2 cellular contexts compared by ENCODE assay signal in the genomic region with DNA sequence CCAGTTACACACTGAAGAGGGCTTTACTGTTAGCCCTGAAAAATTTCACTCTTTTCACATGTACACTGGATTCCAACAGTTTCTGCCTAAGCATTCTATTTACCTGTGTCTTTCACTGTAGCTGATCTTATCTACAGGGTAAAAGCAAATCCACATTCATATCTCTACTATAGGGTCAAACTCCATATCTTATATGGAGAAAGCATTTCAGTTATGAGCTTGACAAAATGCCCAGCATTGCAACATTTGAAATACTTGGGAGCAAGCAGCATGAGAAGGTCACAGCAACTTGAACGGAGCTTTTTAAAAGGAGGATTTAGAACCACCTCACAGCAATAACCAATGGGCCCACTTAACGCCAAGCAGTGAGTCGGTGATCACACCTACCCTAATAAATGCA.
TF ChIP-seq lines count a peak whose summit lies in the region.

No MANE protein-coding gene starts in this region.

TF ChIP-seq in IMR-90, 13 proteins besides CTCF, POLR2A, EP300 and RAD21:
- TF ChIP-seq RCOR1 (IDR thresholded peaks at IDR 0.05; ENCODE audit: insufficient replicate concordance, low read length) (no peak), CEBPB (IDR thresholded peaks at IDR 0.05; ENCODE audit: low read depth, low read length) (peak; percentile 70)

TF ChIP-seq in HepG2, 621 proteins besides CTCF, POLR2A, EP300 and RAD21 (continues in another document):
- TF ChIP-seq NCOA2 (CRISPR knock-in tag; IDR thresholded peaks at IDR 0.05): peak; percentile 88
- TF ChIP-seq, protein P1, sequence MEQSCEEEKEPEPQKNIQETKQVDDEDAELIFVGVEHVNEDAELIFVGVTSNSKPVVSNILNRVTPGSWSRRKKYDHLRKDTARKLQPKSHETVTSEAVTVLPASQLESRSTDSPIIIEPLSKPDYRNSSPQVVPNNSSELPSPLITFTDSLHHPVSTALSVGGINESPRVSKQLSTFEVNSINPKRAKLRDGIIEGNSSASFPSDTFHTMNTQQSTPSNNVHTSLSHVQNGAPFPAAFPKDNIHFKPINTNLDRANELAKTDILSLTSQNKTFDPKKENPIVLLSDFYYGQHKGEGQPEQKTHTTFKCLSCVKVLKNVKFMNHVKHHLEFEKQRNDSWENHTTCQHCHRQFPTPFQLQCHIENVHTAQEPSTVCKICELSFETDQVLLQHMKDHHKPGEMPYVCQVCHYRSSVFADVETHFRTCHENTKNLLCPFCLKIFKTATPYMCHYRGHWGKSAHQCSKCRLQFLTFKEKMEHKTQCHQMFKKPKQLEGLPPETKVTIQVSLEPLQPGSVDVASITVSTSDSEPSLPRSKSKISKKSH (CRISPR knock-in tag; IDR thresholded peaks at IDR 0.05; ENCODE audit: borderline replicate concordance): no peak
- TF ChIP-seq ZNF614 (CRISPR knock-in tag; IDR thresholded peaks at IDR 0.05; ENCODE audit: borderline replicate concordance): 0 out of 2 replicates have a peak, but pooled peaks have one; percentile 35
- TF ChIP-seq HNF4A (CRISPR knock-in tag; IDR thresholded peaks at IDR 0.05): peak; percentile 85
- no peak for TF ChIP-seq TAF1 (CRISPR knock-in tag; IDR thresholded peaks at IDR 0.05)
- TF ChIP-seq ZNF143 (CRISPR knock-in tag; IDR thresholded peaks at IDR 0.05): no peak
- no peak for TF ChIP-seq SOX6 (IDR thresholded peaks at IDR 0.05)
- TF ChIP-seq SOX6 (CRISPR knock-in tag; IDR thresholded peaks at IDR 0.05): peak; percentile 70; the same call in 1 of the 2 replicates
- no peak for TF ChIP-seq ZNF557 (CRISPR knock-in tag; IDR thresholded peaks at IDR 0.05)
- TF ChIP-seq ISL2 (CRISPR knock-in tag; IDR thresholded peaks at IDR 0.05): peak; percentile 90
- TF ChIP-seq, protein P2, sequence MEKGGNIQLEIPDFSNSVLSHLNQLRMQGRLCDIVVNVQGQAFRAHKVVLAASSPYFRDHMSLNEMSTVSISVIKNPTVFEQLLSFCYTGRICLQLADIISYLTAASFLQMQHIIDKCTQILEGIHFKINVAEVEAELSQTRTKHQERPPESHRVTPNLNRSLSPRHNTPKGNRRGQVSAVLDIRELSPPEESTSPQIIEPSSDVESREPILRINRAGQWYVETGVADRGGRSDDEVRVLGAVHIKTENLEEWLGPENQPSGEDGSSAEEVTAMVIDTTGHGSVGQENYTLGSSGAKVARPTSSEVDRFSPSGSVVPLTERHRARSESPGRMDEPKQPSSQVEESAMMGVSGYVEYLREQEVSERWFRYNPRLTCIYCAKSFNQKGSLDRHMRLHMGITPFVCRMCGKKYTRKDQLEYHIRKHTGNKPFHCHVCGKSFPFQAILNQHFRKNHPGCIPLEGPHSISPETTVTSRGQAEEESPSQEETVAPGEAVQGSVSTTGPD (CRISPR knock-in tag; IDR thresholded peaks at IDR 0.05): no peak
- TF ChIP-seq MED1 (CRISPR knock-in tag; IDR thresholded peaks at IDR 0.05): peak; percentile 33; the same call in 1 of the 2 replicates
- peak; percentile 74 for TF ChIP-seq PPARG (CRISPR knock-in tag; conservative IDR thresholded peaks at IDR 0.05)
- peak; percentile 30; the same call in 1 of the 2 replicates for TF ChIP-seq HMG20A (CRISPR knock-in tag; IDR thresholded peaks at IDR 0.05; ENCODE audit: borderline replicate concordance)
- TF ChIP-seq BCL6 (CRISPR knock-in tag; IDR thresholded peaks at IDR 0.05): peak; percentile 62
- no peak for TF ChIP-seq SPEN (CRISPR knock-in tag; IDR thresholded peaks at IDR 0.05; ENCODE audit: low read depth)
- TF ChIP-seq, protein P3, sequence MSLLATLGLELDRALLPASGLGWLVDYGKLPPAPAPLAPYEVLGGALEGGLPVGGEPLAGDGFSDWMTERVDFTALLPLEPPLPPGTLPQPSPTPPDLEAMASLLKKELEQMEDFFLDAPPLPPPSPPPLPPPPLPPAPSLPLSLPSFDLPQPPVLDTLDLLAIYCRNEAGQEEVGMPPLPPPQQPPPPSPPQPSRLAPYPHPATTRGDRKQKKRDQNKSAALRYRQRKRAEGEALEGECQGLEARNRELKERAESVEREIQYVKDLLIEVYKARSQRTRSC (CRISPR knock-in tag; IDR thresholded peaks at IDR 0.05; ENCODE audit: low read depth): no peak
- peak; percentile 54 for TF ChIP-seq NR2F6 (IDR thresholded peaks at IDR 0.05)
- peak; percentile 70 for TF ChIP-seq NR2F6 (CRISPR knock-in tag; IDR thresholded peaks at IDR 0.05)
- TF ChIP-seq ZNF776 (CRISPR knock-in tag; IDR thresholded peaks at IDR 0.05): no peak
- TF ChIP-seq RARA (CRISPR knock-in tag; IDR thresholded peaks at IDR 0.05): peak; percentile 66
- no peak for TF ChIP-seq PLRG1 (conservative IDR thresholded peaks at IDR 0.05)
- TF ChIP-seq EZH2 (conservative IDR thresholded peaks at IDR 0.05; ENCODE audit: low read depth, low read length): no peak
- TF ChIP-seq, protein P4, sequence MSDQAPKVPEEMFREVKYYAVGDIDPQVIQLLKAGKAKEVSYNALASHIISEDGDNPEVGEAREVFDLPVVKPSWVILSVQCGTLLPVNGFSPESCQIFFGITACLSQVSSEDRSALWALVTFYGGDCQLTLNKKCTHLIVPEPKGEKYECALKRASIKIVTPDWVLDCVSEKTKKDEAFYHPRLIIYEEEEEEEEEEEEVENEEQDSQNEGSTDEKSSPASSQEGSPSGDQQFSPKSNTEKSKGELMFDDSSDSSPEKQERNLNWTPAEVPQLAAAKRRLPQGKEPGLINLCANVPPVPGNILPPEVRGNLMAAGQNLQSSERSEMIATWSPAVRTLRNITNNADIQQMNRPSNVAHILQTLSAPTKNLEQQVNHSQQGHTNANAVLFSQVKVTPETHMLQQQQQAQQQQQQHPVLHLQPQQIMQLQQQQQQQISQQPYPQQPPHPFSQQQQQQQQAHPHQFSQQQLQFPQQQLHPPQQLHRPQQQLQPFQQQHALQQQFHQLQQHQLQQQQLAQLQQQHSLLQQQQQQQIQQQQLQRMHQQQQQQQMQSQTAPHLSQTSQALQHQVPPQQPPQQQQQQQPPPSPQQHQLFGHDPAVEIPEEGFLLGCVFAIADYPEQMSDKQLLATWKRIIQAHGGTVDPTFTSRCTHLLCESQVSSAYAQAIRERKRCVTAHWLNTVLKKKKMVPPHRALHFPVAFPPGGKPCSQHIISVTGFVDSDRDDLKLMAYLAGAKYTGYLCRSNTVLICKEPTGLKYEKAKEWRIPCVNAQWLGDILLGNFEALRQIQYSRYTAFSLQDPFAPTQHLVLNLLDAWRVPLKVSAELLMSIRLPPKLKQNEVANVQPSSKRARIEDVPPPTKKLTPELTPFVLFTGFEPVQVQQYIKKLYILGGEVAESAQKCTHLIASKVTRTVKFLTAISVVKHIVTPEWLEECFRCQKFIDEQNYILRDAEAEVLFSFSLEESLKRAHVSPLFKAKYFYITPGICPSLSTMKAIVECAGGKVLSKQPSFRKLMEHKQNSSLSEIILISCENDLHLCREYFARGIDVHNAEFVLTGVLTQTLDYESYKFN (CRISPR knock-in tag; conservative IDR thresholded peaks at IDR 0.05): peak; percentile 79
- TF ChIP-seq SOX13 (IDR thresholded peaks at IDR 0.05): no peak
- peak in 1 of 2 experiments; percentile 84; a peak in 2 of 4 replicates for TF ChIP-seq SOX13 (CRISPR knock-in tag; conservative IDR thresholded peaks at IDR 0.05 in 1 of 2, IDR thresholded peaks at IDR 0.05 in 1 of 2)
- no peak for TF ChIP-seq ZNF530 (CRISPR knock-in tag; IDR thresholded peaks at IDR 0.05; ENCODE audit: low read depth)
- peak; percentile 63; the same call in 1 of the 2 replicates for TF ChIP-seq GATA4 (IDR thresholded peaks at IDR 0.05; ENCODE audit: borderline replicate concordance, low read depth)
- TF ChIP-seq THYN1 (CRISPR knock-in tag; IDR thresholded peaks at IDR 0.05; ENCODE audit: borderline replicate concordance, low read depth): no peak
- TF ChIP-seq NFE2L2 (IDR thresholded peaks at IDR 0.05; ENCODE audit: low read length): no peak
- TF ChIP-seq, protein P5, sequence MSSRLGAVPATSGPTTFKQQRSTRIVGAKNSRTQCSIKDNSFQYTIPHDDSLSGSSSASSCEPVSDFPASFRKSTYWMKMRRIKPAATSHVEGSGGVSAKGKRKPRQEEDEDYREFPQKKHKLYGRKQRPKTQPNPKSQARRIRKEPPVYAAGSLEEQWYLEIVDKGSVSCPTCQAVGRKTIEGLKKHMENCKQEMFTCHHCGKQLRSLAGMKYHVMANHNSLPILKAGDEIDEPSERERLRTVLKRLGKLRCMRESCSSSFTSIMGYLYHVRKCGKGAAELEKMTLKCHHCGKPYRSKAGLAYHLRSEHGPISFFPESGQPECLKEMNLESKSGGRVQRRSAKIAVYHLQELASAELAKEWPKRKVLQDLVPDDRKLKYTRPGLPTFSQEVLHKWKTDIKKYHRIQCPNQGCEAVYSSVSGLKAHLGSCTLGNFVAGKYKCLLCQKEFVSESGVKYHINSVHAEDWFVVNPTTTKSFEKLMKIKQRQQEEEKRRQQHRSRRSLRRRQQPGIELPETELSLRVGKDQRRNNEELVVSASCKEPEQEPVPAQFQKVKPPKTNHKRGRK (CRISPR knock-in tag; IDR thresholded peaks at IDR 0.05): no peak
- no peak for TF ChIP-seq SRSF9 (IDR thresholded peaks at IDR 0.05; ENCODE audit: borderline replicate concordance, insufficient read depth, low read depth, low read length, poor library complexity, severe bottlenecking)
- TF ChIP-seq ZNF570 (CRISPR knock-in tag; IDR thresholded peaks at IDR 0.05; ENCODE audit: borderline replicate concordance): no peak
- TF ChIP-seq ZNF737 (CRISPR knock-in tag; IDR thresholded peaks at IDR 0.05; ENCODE audit: borderline replicate concordance): no peak
- TF ChIP-seq CEBPB (IDR thresholded peaks at IDR 0.05; ENCODE audit: borderline replicate concordance, low read depth, low read length): peak; percentile 84
- no peak for TF ChIP-seq CCAR2 (optimal IDR thresholded peaks at IDR 0.05; ENCODE audit: low read depth, low read length)
- no peak for TF ChIP-seq HIVEP1 (CRISPR knock-in tag; IDR thresholded peaks at IDR 0.05)
- no peak for TF ChIP-seq ZFP36L2 (CRISPR knock-in tag; IDR thresholded peaks at IDR 0.05)
- TF ChIP-seq, protein P6, sequence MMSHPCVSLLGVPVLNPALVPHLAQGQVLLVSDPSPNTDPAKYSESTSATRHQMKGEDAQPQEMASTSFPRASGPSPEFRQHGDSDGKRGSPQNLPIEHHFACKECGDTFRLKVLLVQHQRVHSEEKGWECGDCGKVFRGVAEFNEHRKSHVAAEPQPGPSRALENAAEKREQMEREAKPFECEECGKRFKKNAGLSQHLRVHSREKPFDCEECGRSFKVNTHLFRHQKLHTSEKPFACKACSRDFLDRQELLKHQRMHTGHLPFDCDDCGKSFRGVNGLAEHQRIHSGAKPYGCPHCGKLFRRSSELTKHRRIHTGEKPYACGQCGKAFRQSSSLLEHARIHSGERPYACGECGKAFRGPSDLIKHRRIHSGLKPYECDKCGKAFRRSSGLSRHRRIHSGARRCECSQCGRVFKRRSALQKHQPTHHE (CRISPR knock-in tag; IDR thresholded peaks at IDR 0.05; ENCODE audit: borderline replicate concordance): no peak
- 0 out of 2 replicates have a peak, but pooled peaks have one; percentile 32 for TF ChIP-seq ZNF644 (CRISPR knock-in tag; IDR thresholded peaks at IDR 0.05; ENCODE audit: low read depth)
- TF ChIP-seq RCOR2 (CRISPR knock-in tag; IDR thresholded peaks at IDR 0.05): peak; percentile 13; the same call in 1 of the 2 replicates
- peak; percentile 58 for TF ChIP-seq HDAC1 (CRISPR knock-in tag; IDR thresholded peaks at IDR 0.05)
- TF ChIP-seq SOX5 (CRISPR knock-in tag; IDR thresholded peaks at IDR 0.05; ENCODE audit: borderline replicate concordance): peak; percentile 77; the same call in 1 of the 2 replicates
- peak; percentile 33; the same call in 1 of the 2 replicates for TF ChIP-seq NR2C2 (CRISPR knock-in tag; IDR thresholded peaks at IDR 0.05; ENCODE audit: borderline replicate concordance)
- TF ChIP-seq CHD4 (IDR thresholded peaks at IDR 0.05; ENCODE audit: borderline replicate concordance, low read length): no peak
- no peak for TF ChIP-seq ZNF674 (CRISPR knock-in tag; IDR thresholded peaks at IDR 0.05; ENCODE audit: low read depth)
- peak; percentile 22; the same call in 1 of the 2 replicates for TF ChIP-seq DMAP1 (CRISPR knock-in tag; IDR thresholded peaks at IDR 0.05)
- TF ChIP-seq, protein P7, sequence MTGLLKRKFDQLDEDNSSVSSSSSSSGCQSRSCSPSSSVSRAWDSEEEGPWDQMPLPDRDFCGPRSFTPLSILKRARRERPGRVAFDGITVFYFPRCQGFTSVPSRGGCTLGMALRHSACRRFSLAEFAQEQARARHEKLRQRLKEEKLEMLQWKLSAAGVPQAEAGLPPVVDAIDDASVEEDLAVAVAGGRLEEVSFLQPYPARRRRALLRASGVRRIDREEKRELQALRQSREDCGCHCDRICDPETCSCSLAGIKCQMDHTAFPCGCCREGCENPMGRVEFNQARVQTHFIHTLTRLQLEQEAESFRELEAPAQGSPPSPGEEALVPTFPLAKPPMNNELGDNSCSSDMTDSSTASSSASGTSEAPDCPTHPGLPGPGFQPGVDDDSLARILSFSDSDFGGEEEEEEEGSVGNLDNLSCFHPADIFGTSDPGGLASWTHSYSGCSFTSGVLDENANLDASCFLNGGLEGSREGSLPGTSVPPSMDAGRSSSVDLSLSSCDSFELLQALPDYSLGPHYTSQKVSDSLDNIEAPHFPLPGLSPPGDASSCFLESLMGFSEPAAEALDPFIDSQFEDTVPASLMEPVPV (CRISPR knock-in tag; IDR thresholded peaks at IDR 0.05): no peak
- TF ChIP-seq, protein P8, sequence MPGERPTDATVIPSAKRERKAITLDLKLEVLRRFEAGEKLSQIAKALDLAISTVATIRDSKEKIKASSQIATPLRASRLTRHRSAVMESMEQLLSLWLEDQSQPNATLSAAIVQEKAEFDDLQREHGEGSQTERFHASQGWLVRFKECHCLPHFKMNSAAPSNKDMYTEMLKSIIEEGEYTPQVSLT (CRISPR knock-in tag; IDR thresholded peaks at IDR 0.05; ENCODE audit: borderline replicate concordance, low read depth): no peak
- TF ChIP-seq HNF4G (IDR thresholded peaks at IDR 0.05; ENCODE audit: borderline replicate concordance, low read depth, low read length): peak; percentile 73
- TF ChIP-seq HNF4G (CRISPR knock-in tag; IDR thresholded peaks at IDR 0.05; ENCODE audit: borderline replicate concordance, low read depth): no peak
- peak; percentile 36; the same call in 1 of the 2 replicates for TF ChIP-seq HOXA5 (CRISPR knock-in tag; IDR thresholded peaks at IDR 0.05)
- no peak for TF ChIP-seq ZNF75D (CRISPR knock-in tag; IDR thresholded peaks at IDR 0.05; ENCODE audit: borderline replicate concordance)
- no peak for TF ChIP-seq MLLT10 (CRISPR knock-in tag; IDR thresholded peaks at IDR 0.05)
- TF ChIP-seq, protein P9, sequence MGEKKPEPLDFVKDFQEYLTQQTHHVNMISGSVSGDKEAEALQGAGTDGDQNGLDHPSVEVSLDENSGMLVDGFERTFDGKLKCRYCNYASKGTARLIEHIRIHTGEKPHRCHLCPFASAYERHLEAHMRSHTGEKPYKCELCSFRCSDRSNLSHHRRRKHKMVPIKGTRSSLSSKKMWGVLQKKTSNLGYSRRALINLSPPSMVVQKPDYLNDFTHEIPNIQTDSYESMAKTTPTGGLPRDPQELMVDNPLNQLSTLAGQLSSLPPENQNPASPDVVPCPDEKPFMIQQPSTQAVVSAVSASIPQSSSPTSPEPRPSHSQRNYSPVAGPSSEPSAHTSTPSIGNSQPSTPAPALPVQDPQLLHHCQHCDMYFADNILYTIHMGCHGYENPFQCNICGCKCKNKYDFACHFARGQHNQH (CRISPR knock-in tag; IDR thresholded peaks at IDR 0.05): 0 out of 2 replicates have a peak, but pooled peaks have one; percentile 39
- TF ChIP-seq MXI1 (IDR thresholded peaks at IDR 0.05; ENCODE audit: borderline replicate concordance, low read depth, low read length): 0 out of 3 replicates have a peak, but pooled peaks have one; percentile 13
- TF ChIP-seq POLR2AphosphoS2 (IDR thresholded peaks at IDR 0.05; ENCODE audit: low read depth, low read length): no peak
- TF ChIP-seq ZNF878 (CRISPR knock-in tag; IDR thresholded peaks at IDR 0.05): peak; percentile 46; the same call in 1 of the 2 replicates
- TF ChIP-seq HOXA7 (CRISPR knock-in tag; IDR thresholded peaks at IDR 0.05): no peak
- no peak for TF ChIP-seq STAT5B (CRISPR knock-in tag; IDR thresholded peaks at IDR 0.05)
- TF ChIP-seq KDM6A (CRISPR knock-in tag; IDR thresholded peaks at IDR 0.05; ENCODE audit: low read depth): peak; percentile 72; the same call in 1 of the 2 replicates
